8 cellular contexts compared by ENCODE assay signal in genomic region chr5:26700759-26701384, GRCh38.
DNase-seq lines count a peak whose midpoint lies in the region; ATAC-seq and TF ChIP-seq lines count a peak whose summit lies in the region.

No MANE protein-coding gene starts in this region.

- ATAC-seq in HG03045 (IDR thresholded peaks at IDR 0.05; ENCODE audit: unreplicated experiment): no peak

- H3K4me1 ChIP-seq in neural progenitor cell: no peaks in the 10 kb centered on the region

- peaks cover 2% of the 10 kb centered on the region for H3K9me3 Mint-ChIP-seq in neural progenitor cell

- H3K9ac ChIP-seq in neural progenitor cell: no peak overlapping the region

- peak; percentile 42 for DNase-seq in ELR (ENCODE audit: low read depth)
- DNase-seq in HS-27A (ENCODE audit: low read depth): peak; percentile 8
- DNase-seq in NCI-H748 treated with DMSO at 0.1 percent for 48 hours (lab: John Stamatoyannopoulos, UW): peak; percentile 98
- peak; percentile 21 to 78 for DNase-seq in T47D (ENCODE audit: low read depth in 1 of 2, low spot score in 1 of 2)
- peak; percentile 63 for DNase-seq in neural progenitor cell (ENCODE audit: low spot score)
- DNase-seq in activated CD4-positive, alpha-beta T cell treated with anti-CD3 and anti-CD28 coated beads for 1 hour: no peak
- DNase-seq in CD1c-positive myeloid dendritic cell (ENCODE audit: extremely low spot score): no peak

- no peaks in the 10 kb centered on the region for H3K36me3 Mint-ChIP-seq in neural progenitor cell

- no peak overlapping the region for H3K4me3 ChIP-seq in neural progenitor cell

- H4K20me1 ChIP-seq in neural progenitor cell (ENCODE audit: low read depth): no peaks in the 10 kb centered on the region

- no peak overlapping the region for H2AFZ ChIP-seq in neural progenitor cell (replicated peaks)

- no peaks in the 10 kb centered on the region for H3K36me3 ChIP-seq in neural progenitor cell

- TF ChIP-seq CTCF in neural progenitor cell (IDR thresholded peaks at IDR 0.05): peak; percentile 89

- no peaks in the 10 kb centered on the region for H3K79me2 ChIP-seq in neural progenitor cell (ENCODE audit: low read depth)

- no peak overlapping the region for H3K27ac ChIP-seq in neural progenitor cell

- H3K4me3 Mint-ChIP-seq in neural progenitor cell: no peak overlapping the region

- no peaks in the 10 kb centered on the region for H3F3A ChIP-seq in neural progenitor cell (ENCODE audit: low read depth)

- no peaks in the 10 kb centered on the region for H3K27me3 ChIP-seq in neural progenitor cell

- H3K27me3 Mint-ChIP-seq in neural progenitor cell (ENCODE audit: insufficient read depth, low read depth): no peaks in the 10 kb centered on the region

- in situ Hi-C loops in T47D (cut with HindIII; ENCODE audit: low pct_unique_long_range_greater_than_20kb, low sequenced_read_pairs): no loop called here

- no peak overlapping the region for H3K27ac Mint-ChIP-seq in neural progenitor cell

- H3K4me1 Mint-ChIP-seq in neural progenitor cell: no peaks in the 10 kb centered on the region

- no peaks in the 10 kb centered on the region for H3K9me3 ChIP-seq in neural progenitor cell (ENCODE audit: low read depth)

- no peak overlapping the region for H3K4me2 ChIP-seq in neural progenitor cell

Comparison
In these comparisons a context has a peak if more than half of its experiments do, and no peak if none do; other contexts are left out.
1. DNase-seq: peak in ELR (single experiment), HS-27A (single experiment), NCI-H748 treated with DMSO at 0.1 percent for 48 hours (single experiment), T47D (2 of 2) and neural progenitor cell (single experiment); none in activated CD4-positive, alpha-beta T cell treated with anti-CD3 and anti-CD28 coated beads for 1 hour (single experiment) and CD1c-positive myeloid dendritic cell (single experiment).